ENCODE assay signal across 23 cellular contexts in the genomic region with DNA sequence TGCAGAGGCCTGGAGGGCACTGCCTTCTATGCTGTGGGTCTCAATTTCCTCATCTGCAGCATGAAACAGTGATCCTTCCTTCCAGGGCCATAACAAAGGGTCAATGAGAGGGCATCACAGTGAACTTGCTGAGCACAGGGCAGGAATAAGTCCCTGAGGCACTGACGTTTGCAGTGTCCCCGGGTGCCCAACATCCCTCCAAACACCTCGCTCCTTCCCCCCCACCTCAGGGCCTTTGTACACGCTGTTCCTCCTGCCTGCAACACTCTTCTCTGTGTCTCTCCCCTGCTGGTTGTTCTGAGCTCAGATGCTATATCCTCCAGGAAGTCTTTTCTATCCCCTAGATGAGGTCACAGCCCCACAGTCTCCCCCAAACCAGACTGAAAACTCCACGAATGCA.
"Had no signal": no experiment of that assay in that cellular context is flagged by ENCODE, and none has a peak within 500 bp of the region (broad histone marks: within the 10 kb centered on the region; RNA-seq: fewer than 3 reads in every experiment).

No MANE protein-coding gene starts in this region.

- H3K4me3 ChIP-seq: heart left ventricle, psoas muscle, right lobe of liver, spleen, testis, tibial nerve, upper lobe of right lung, vagina had no signal

- DNase-seq: effector memory CD8-positive, alpha-beta T cell; erythroblast; foreskin keratinocyte; heart left ventricle; hippocampal formation; kidney glomerular epithelial cell; mesendoderm; naive thymus-derived CD4-positive, alpha-beta T cell; nephron progenitor cell; psoas muscle; right lobe of liver; spleen; stimulated activated CD4-positive, alpha-beta T cell treated with anti-CD3 and anti-CD28 coated beads, Interleukin-15, amount 100 ng/mL, for 24 hours; stimulated activated CD4-positive, alpha-beta T cell treated with anti-CD3 and anti-CD28 coated beads, Interleukin-1b, Interleukin-23, amount 100 ng/mL, for 48 hours; stimulated activated CD4-positive, alpha-beta T cell treated with anti-CD3 and anti-CD28 coated beads, Interleukin-4, amount 100 ng/mL, for 24 hours; stimulated activated naive CD8-positive, alpha-beta T cell treated with anti-CD3 and anti-CD28 coated beads, Interleukin-15, amount 100 ng/mL, for 72 hours; testis; upper lobe of right lung had no signal

- H3K27ac Mint-ChIP-seq: dendritic cell treated with granulocyte-macrophage colony-stimulating factor and Interleukin-4, amounts not matched to agents 40 ng/mL and 50 ng/mL, for 4 days; effector memory CD8-positive, alpha-beta T cell; nephron progenitor cell; stimulated activated naive B cell treated with anti-CD40 and anti-IgM and Interleukin-4, amounts not matched to agents 10 μg/mL and 1 μg/mL and 100 μg/mL, for 72 hours; stimulated activated naive CD8-positive, alpha-beta T cell treated with anti-CD3 and anti-CD28 coated beads, Interleukin-15, amount 100 ng/mL, for 72 hours had no signal

- H3K36me3 Mint-ChIP-seq: naive thymus-derived CD4-positive, alpha-beta T cell; stimulated activated naive B cell treated with anti-CD40 and anti-IgM and Interleukin-4, amounts not matched to agents 10 μg/mL and 1 μg/mL and 100 μg/mL, for 72 hours had no signal

- H3K9me3 Mint-ChIP-seq: dendritic cell treated with granulocyte-macrophage colony-stimulating factor and Interleukin-4, amounts not matched to agents 40 ng/mL and 50 ng/mL, for 4 days; effector memory CD8-positive, alpha-beta T cell; nephron progenitor cell; stimulated activated naive B cell treated with anti-CD40 and anti-IgM and Interleukin-4, amounts not matched to agents 10 μg/mL and 1 μg/mL and 100 μg/mL, for 72 hours; stimulated activated naive CD8-positive, alpha-beta T cell treated with anti-CD3 and anti-CD28 coated beads, Interleukin-15, amount 100 ng/mL, for 72 hours had no signal

- H3K9me3 ChIP-seq: heart left ventricle, neutrophil, psoas muscle, right lobe of liver, spleen, testis, tibial nerve, upper lobe of right lung, vagina had no signal

- H3K4me3 Mint-ChIP-seq: dendritic cell treated with granulocyte-macrophage colony-stimulating factor and Interleukin-4, amounts not matched to agents 40 ng/mL and 50 ng/mL, for 4 days; effector memory CD8-positive, alpha-beta T cell; nephron progenitor cell; stimulated activated naive B cell treated with anti-CD40 and anti-IgM and Interleukin-4, amounts not matched to agents 10 μg/mL and 1 μg/mL and 100 μg/mL, for 72 hours; stimulated activated naive CD8-positive, alpha-beta T cell treated with anti-CD3 and anti-CD28 coated beads, Interleukin-15, amount 100 ng/mL, for 72 hours had no signal

- H3K36me3 ChIP-seq: heart left ventricle, neutrophil, right lobe of liver, spleen, tibial nerve, upper lobe of right lung, vagina had no signal

- H3K4me1 ChIP-seq: foreskin keratinocyte, psoas muscle, right lobe of liver, testis, upper lobe of right lung had no signal

- H3K27me3 ChIP-seq: heart left ventricle, right lobe of liver, testis, tibial nerve, upper lobe of right lung, vagina had no signal

- H3K27me3 Mint-ChIP-seq: naive thymus-derived CD4-positive, alpha-beta T cell; stimulated activated naive CD8-positive, alpha-beta T cell treated with anti-CD3 and anti-CD28 coated beads, Interleukin-15, amount 100 ng/mL, for 72 hours had no signal

- H3K27ac ChIP-seq: foreskin keratinocyte, heart left ventricle, neutrophil, psoas muscle, right lobe of liver, spleen, testis, tibial nerve, upper lobe of right lung, vagina had no signal
